In the genomic region with DNA sequence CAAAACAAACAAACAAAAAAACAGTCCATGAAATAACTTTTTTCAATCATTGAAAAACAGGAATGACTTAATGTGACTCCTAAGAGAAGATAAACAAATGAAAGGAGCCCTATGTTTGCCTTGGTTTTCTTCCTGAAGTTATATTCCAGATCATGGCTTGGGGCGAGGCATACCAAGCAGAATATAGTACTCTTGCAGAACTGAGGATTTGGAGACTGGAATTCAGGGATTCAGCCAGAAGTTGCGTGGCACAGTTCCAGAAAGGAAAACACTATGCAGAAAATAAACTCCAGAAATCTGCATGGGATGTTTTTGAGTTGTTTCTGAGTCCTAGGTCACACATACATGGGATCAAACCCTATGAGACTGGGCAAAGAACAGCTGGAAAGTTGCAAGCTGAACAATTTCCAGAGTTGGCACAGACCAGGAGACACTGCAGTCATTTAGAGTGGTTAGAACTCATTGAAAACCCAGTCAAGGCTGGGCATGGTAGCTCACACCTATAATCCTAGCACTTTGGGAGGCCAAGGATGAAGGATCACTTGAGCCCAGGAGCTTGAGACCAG, we compare ENCODE assay signal across 15 cellular contexts. TPM values are rescaled to one million over a fixed set of nuclear protein-coding genes. Genes with fewer than 3 reads are reported as not detected.
DNase-seq lines count a peak whose midpoint lies in the region; ATAC-seq and TF ChIP-seq lines count a peak whose summit lies in the region.
"Had no signal": no experiment of that assay in that cellular context is flagged by ENCODE, and none has a peak within 500 bp of the region (broad histone marks: within the 10 kb centered on the region; RNA-seq: fewer than 3 reads in every experiment).

No MANE protein-coding gene starts in this region.

- H3K4me3 ChIP-seq in LNCaP clone FGC (ENCODE audit: low read depth, low read length) = no peak overlapping the region
- no peak overlapping the region for H3K4me3 ChIP-seq in cardiac fibroblast (replicated peaks in 1 of 2; ENCODE audit: low read depth in 2 of 2, low read length in 2 of 2)
- H3K4me3 ChIP-seq in tibial artery = no peak overlapping the region
- H3K4me3 ChIP-seq: esophagus muscularis mucosa, SK-N-MC had no signal

- H3K27ac Mint-ChIP-seq in activated CD4-positive, alpha-beta T cell treated with anti-CD3 and anti-CD28 coated beads, Interleukin-2, amount 10 ng/mL, durations not matched to agents 7 days and 5 days = no peak overlapping the region
- H3K27ac Mint-ChIP-seq: activated CD8-positive, alpha-beta memory T cell treated with anti-CD3 and anti-CD28 coated beads, Interleukin-2, amount 10 ng/mL, durations not matched to agents 7 days and 5 days had no signal

- H3K27me3 Mint-ChIP-seq in activated CD4-positive, alpha-beta T cell treated with anti-CD3 and anti-CD28 coated beads, Interleukin-2, amount 10 ng/mL, durations not matched to agents 7 days and 5 days = peaks cover 4% of the 10 kb centered on the region
- H3K27me3 Mint-ChIP-seq: activated naive CD4-positive, alpha-beta T cell treated with anti-CD3 and anti-CD28 coated beads, Interleukin-2, amount 50 U/mL, for 24 hours; CD4-positive, alpha-beta memory T cell had no signal

- H3K4me1 Mint-ChIP-seq in activated CD4-positive, alpha-beta T cell treated with anti-CD3 and anti-CD28 coated beads, Interleukin-2, amount 10 ng/mL, durations not matched to agents 7 days and 5 days = peaks cover 13% of the 10 kb centered on the region

- peaks cover 32% of the 10 kb centered on the region for H3K9me3 Mint-ChIP-seq in activated CD4-positive, alpha-beta T cell treated with anti-CD3 and anti-CD28 coated beads, Interleukin-2, amount 10 ng/mL, durations not matched to agents 7 days and 5 days

- CTCF ChIA-PET in activated CD4-positive, alpha-beta T cell treated with anti-CD3 and anti-CD28 coated beads, Interleukin-2, amount 10 ng/mL, durations not matched to agents 7 days and 5 days (lab: Charles Lee) = no interaction called here

- H3K4me1 ChIP-seq in tibial artery = peaks cover 0 to 32% (median 22%) of the 10 kb centered on the region in 4 donors

- no peak for TF ChIP-seq CTCF in LNCaP clone FGC (IDR thresholded peaks at IDR 0.05; ENCODE audit: control insufficient read depth, extremely low read depth, insufficient read depth)
- no peak for TF ChIP-seq CTCF in cardiac fibroblast (IDR thresholded peaks at IDR 0.05; ENCODE audit: low read depth, low read length)
- TF ChIP-seq CTCF in tibial artery (IDR thresholded peaks at IDR 0.05) = no peak

- H3K27ac ChIP-seq in tibial artery = peak overlapping the region; percentile 59 to 63
- H3K27ac ChIP-seq: SK-N-MC, WERI-Rb-1 had no signal

- peaks cover 0 to 8% (median 0%) of the 10 kb centered on the region in 3 donors for H3K9me3 ChIP-seq in tibial artery

- peaks cover 14% of the 10 kb centered on the region for H3K36me3 Mint-ChIP-seq in activated CD4-positive, alpha-beta T cell treated with anti-CD3 and anti-CD28 coated beads, Interleukin-2, amount 10 ng/mL, durations not matched to agents 7 days and 5 days (ENCODE audit: low read depth)

- POLR2A ChIA-PET in activated CD4-positive, alpha-beta T cell treated with anti-CD3 and anti-CD28 coated beads, Interleukin-2, amount 10 ng/mL, durations not matched to agents 7 days and 5 days (lab: Charles Lee) = no interaction called here

- no peaks in the 10 kb centered on the region for H3K36me3 ChIP-seq in tibial artery
- H3K36me3 ChIP-seq: esophagus muscularis mucosa, WERI-Rb-1 had no signal

- peak; percentile 36 for ATAC-seq in left colon
- ATAC-seq: activated CD8-positive, alpha-beta memory T cell treated with anti-CD3 and anti-CD28 coated beads, Interleukin-2, amount 10 ng/mL, durations not matched to agents 7 days and 5 days had no signal

- intact Hi-C loops in left colon (cut with DNase I, micrococcal nuclease) = no loop called here
- intact Hi-C loops in tibial artery (cut with DNase I; ENCODE audit: low total_unique reads) = no loop called here

- DNase-seq in LNCaP clone FGC (ENCODE audit: low read depth) (peak; percentile 61), cardiac fibroblast (ENCODE audit: low read depth in 2 of 2) (peak; percentile 23 to 76), left colon (no peak), tibial artery (peak in 1 of 2 donors; percentile 77), SHP77 treated with DMSO at 0.1 percent for 48 hours (lab: John Stamatoyannopoulos, UW) (no peak), NCI-H2107 (lab: John Stamatoyannopoulos, UW) (no peak)
- no peak for DNase-seq in activated CD4-positive, alpha-beta T cell treated with anti-CD3 and anti-CD28 coated beads, Interleukin-2, amount 10 ng/mL, durations not matched to agents 7 days and 5 days
- DNase-seq: activated CD8-positive, alpha-beta memory T cell treated with anti-CD3 and anti-CD28 coated beads, Interleukin-2, amount 10 ng/mL, durations not matched to agents 7 days and 5 days; CD4-positive, alpha-beta memory T cell; EL; posterior cingulate gyrus; WERI-Rb-1 had no signal

- no peaks in the 10 kb centered on the region for H3K27me3 ChIP-seq in tibial artery
- H3K27me3 ChIP-seq: esophagus muscularis mucosa had no signal

- H3K4me3 Mint-ChIP-seq in activated CD4-positive, alpha-beta T cell treated with anti-CD3 and anti-CD28 coated beads, Interleukin-2, amount 10 ng/mL, durations not matched to agents 7 days and 5 days = no peak overlapping the region
- H3K4me3 Mint-ChIP-seq: activated CD8-positive, alpha-beta memory T cell treated with anti-CD3 and anti-CD28 coated beads, Interleukin-2, amount 10 ng/mL, durations not matched to agents 7 days and 5 days; activated naive CD4-positive, alpha-beta T cell treated with anti-CD3 and anti-CD28 coated beads, Interleukin-2, amount 50 U/mL, for 24 hours had no signal

RNA-seq across cellular contexts. Expression of gene IFFO2, which starts 42.9 kb away (rescaled TPM):
- 10 to 100 TPM in 1 of 2 donors, 1 to 10 TPM in 1; 5.4 to 14.7 TPM for total RNA-seq in left colon
- 10 to 100 TPM; 20.4 to 21.7 TPM for total RNA-seq in activated CD4-positive, alpha-beta T cell treated with anti-CD3 and anti-CD28 coated beads, Interleukin-2, amount 10 ng/mL, durations not matched to agents 7 days and 5 days

Comparison
In these comparisons a context has a peak if more than half of its experiments do, and no peak if none do; other contexts are left out.
1. DNase-seq: peak in LNCaP clone FGC (single experiment) and cardiac fibroblast (2 of 2); none in left colon (0 of 2), SHP77 treated with DMSO at 0.1 percent for 48 hours (single experiment), NCI-H2107 (single experiment) and activated CD4-positive, alpha-beta T cell treated with anti-CD3 and anti-CD28 coated beads, Interleukin-2, amount 10 ng/mL, durations not matched to agents 7 days and 5 days (single experiment).